ENCODE assay signal across 1 cellular context in the genomic region with DNA sequence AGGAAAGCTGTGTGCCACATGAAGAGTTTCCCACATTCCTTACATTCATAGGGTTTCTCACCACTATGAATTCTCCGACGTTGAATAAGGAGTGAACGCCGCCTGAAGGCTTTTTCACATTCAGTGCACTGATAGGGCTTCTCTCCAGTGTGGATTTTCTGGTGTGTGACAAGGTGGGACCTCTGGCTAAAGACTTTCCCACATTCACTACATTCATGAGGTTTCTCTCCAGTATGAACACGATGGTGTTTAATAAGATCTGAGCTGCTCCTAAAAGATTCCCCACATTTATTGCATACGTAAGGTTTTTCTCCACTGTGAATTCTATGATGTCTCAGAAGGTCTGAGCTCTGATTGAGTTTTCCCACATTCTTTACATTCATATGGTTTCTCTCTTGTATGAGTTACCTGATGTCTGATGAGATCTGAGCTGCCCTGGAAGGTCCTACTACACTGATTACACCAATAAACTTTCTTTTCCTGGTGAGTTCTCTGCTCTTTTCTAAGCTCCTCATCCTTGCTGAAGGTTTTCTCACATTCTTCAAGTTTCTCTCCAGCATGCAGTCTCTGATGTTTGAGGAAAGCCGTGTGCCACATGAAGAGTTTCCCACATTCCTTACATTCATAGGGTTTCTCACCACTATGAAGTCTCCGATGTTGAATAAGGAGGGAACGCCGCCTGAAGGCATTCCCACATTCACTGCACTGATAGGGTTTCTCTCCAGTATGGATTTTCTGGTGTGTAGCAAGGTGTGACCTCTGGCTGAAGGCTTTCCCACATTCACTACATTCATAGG.
TF ChIP-seq lines count a peak whose summit lies in the region.

No MANE protein-coding gene starts in this region.

TF ChIP-seq in liver, 16 proteins besides CTCF, POLR2A, EP300 and RAD21 (continued from another document):
- no peak for TF ChIP-seq SP1 (IDR thresholded peaks at IDR 0.05)
- no peak for TF ChIP-seq TAF1 (conservative IDR thresholded peaks at IDR 0.05)
- TF ChIP-seq JUND (IDR thresholded peaks at IDR 0.05), result no peak
- no peak for TF ChIP-seq FOXA2 (IDR thresholded peaks at IDR 0.05)
- TF ChIP-seq ATF3 (IDR thresholded peaks at IDR 0.05), result no peak
- TF ChIP-seq ZBTB33 (IDR thresholded peaks at IDR 0.05), result no peak
- TF ChIP-seq, protein P1, sequence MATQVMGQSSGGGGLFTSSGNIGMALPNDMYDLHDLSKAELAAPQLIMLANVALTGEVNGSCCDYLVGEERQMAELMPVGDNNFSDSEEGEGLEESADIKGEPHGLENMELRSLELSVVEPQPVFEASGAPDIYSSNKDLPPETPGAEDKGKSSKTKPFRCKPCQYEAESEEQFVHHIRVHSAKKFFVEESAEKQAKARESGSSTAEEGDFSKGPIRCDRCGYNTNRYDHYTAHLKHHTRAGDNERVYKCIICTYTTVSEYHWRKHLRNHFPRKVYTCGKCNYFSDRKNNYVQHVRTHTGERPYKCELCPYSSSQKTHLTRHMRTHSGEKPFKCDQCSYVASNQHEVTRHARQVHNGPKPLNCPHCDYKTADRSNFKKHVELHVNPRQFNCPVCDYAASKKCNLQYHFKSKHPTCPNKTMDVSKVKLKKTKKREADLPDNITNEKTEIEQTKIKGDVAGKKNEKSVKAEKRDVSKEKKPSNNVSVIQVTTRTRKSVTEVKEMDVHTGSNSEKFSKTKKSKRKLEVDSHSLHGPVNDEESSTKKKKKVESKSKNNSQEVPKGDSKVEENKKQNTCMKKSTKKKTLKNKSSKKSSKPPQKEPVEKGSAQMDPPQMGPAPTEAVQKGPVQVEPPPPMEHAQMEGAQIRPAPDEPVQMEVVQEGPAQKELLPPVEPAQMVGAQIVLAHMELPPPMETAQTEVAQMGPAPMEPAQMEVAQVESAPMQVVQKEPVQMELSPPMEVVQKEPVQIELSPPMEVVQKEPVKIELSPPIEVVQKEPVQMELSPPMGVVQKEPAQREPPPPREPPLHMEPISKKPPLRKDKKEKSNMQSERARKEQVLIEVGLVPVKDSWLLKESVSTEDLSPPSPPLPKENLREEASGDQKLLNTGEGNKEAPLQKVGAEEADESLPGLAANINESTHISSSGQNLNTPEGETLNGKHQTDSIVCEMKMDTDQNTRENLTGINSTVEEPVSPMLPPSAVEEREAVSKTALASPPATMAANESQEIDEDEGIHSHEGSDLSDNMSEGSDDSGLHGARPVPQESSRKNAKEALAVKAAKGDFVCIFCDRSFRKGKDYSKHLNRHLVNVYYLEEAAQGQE (IDR thresholded peaks at IDR 0.05), result no peak
- TF ChIP-seq GABPA (IDR thresholded peaks at IDR 0.05 in 1 of 2, conservative IDR thresholded peaks at IDR 0.05 in 1 of 2), result no peak
- no peak for TF ChIP-seq FOXA1 (IDR thresholded peaks at IDR 0.05)
- TF ChIP-seq NR2F2 (IDR thresholded peaks at IDR 0.05), result no peak
- no peak for TF ChIP-seq HNF4G (IDR thresholded peaks at IDR 0.05)
